26 cellular contexts compared by ENCODE assay signal in genomic region chr5:135669416-135669815, GRCh38.
"Had no signal": no experiment of that assay in that cellular context is flagged by ENCODE, and none has a peak within 500 bp of the region (broad histone marks: within the 10 kb centered on the region; RNA-seq: fewer than 3 reads in every experiment).

No MANE protein-coding gene starts in this region.

- H3K4me1 ChIP-seq: parathyroid adenoma, psoas muscle, sigmoid colon, testis, transverse colon had no signal

- H3K27ac ChIP-seq: parathyroid adenoma, psoas muscle, sigmoid colon, testis, transverse colon had no signal

- H3K27me3 Mint-ChIP-seq: activated B cell treated with CpG ODN at 0.5 μM for 24 hours; stimulated activated naive B cell treated with anti-CD40 and anti-IgM and Interleukin-4, amounts not matched to agents 10 μg/mL and 1 μg/mL and 100 μg/mL, for 72 hours had no signal

- ATAC-seq: activated CD8-positive, alpha-beta T cell treated with anti-CD3 and anti-CD28 coated beads for 36 hours; activated naive CD4-positive, alpha-beta T cell treated with anti-CD3 and anti-CD28 coated beads, Interleukin-2, amount 50 U/mL, for 72 hours; activated T-cell treated with anti-CD3 and anti-CD28 coated beads, Interleukin-2, amount 50 U/mL, for 4 hours; activated T-helper 17 cell treated with anti-CD3 and anti-CD28 coated beads, Interleukin-2, amount 50 U/mL, for 72 hours; esophagus mucosa; naive thymus-derived CD4-positive, alpha-beta T cell; psoas muscle; stimulated activated naive B cell treated with anti-CD40 and anti-IgM and Interleukin-4, amounts not matched to agents 10 μg/mL and 1 μg/mL and 100 μg/mL, for 72 hours had no signal

- H3K27ac Mint-ChIP-seq: activated B cell treated with CpG ODN at 0.5 μM for 24 hours; activated CD8-positive, alpha-beta T cell treated with anti-CD3 and anti-CD28 coated beads for 36 hours; activated naive CD4-positive, alpha-beta T cell treated with anti-CD3 and anti-CD28 coated beads, Interleukin-2, amount 50 U/mL, for 72 hours; activated T-helper 17 cell treated with anti-CD3 and anti-CD28 coated beads, Interleukin-2, amount 50 U/mL, for 72 hours; dendritic cell treated with granulocyte-macrophage colony-stimulating factor and Interleukin-4, amounts not matched to agents 40 ng/mL and 50 ng/mL, for 4 days; endodermal cell; memory B cell; naive thymus-derived CD4-positive, alpha-beta T cell; stimulated activated naive B cell treated with anti-CD40 and anti-IgM and Interleukin-4, amounts not matched to agents 10 μg/mL and 1 μg/mL and 100 μg/mL, for 72 hours; T-helper 1 cell treated with Interleukin-12 subunit alpha and Interleukin-12 subunit beta and Interleukin-4 antibody, amounts not matched to agents 30 μg/mL and 1 μg/mL, for 36 hours had no signal

- H3K9me3 Mint-ChIP-seq: activated CD8-positive, alpha-beta T cell treated with anti-CD3 and anti-CD28 coated beads for 36 hours; activated T-cell treated with anti-CD3 and anti-CD28 coated beads, Interleukin-2, amount 50 U/mL, for 4 hours; central memory CD8-positive, alpha-beta T cell; dendritic cell treated with granulocyte-macrophage colony-stimulating factor and Interleukin-4, amounts not matched to agents 40 ng/mL and 50 ng/mL, for 4 days; endodermal cell; memory B cell; stimulated activated naive B cell treated with anti-CD40 and anti-IgM and Interleukin-4, amounts not matched to agents 10 μg/mL and 1 μg/mL and 100 μg/mL, for 72 hours; T-helper 1 cell treated with Interleukin-12 subunit alpha and Interleukin-12 subunit beta and Interleukin-4 antibody, amounts not matched to agents 30 μg/mL and 1 μg/mL, for 36 hours had no signal

- H3K27me3 ChIP-seq: sigmoid colon, testis, transverse colon had no signal

- DNase-seq: activated B cell treated with CpG ODN at 0.5 μM for 24 hours; activated CD4-positive, alpha-beta T cell treated with anti-CD3 and anti-CD28 coated beads, Interleukin-2, amount 50 U/mL, for 1 hour; activated CD8-positive, alpha-beta T cell treated with anti-CD3 and anti-CD28 coated beads for 36 hours; activated T-cell treated with anti-CD3 and anti-CD28 coated beads, Interleukin-2, amount 50 U/mL, for 4 hours; endodermal cell; foreskin melanocyte; kidney; midbrain; naive thymus-derived CD4-positive, alpha-beta T cell; nucleus accumbens; psoas muscle; sigmoid colon; small intestine; stimulated activated CD4-positive, alpha-beta T cell treated with anti-CD3 and anti-CD28 coated beads, Interleukin-4, amount 100 ng/mL, for 24 hours; stimulated activated naive B cell treated with anti-CD40 and anti-IgM and Interleukin-4, amounts not matched to agents 10 μg/mL and 1 μg/mL and 100 μg/mL, for 72 hours; T1000; testis; transverse colon had no signal

- H3K36me3 ChIP-seq: sigmoid colon, transverse colon had no signal

- H3K4me3 ChIP-seq: psoas muscle, sigmoid colon, testis, transverse colon had no signal

- H3K4me1 Mint-ChIP-seq: activated B cell treated with CpG ODN at 0.5 μM for 24 hours; activated T-helper 17 cell treated with anti-CD3 and anti-CD28 coated beads, Interleukin-2, amount 50 U/mL, for 72 hours; central memory CD8-positive, alpha-beta T cell; endodermal cell; memory B cell; stimulated activated naive B cell treated with anti-CD40 and anti-IgM and Interleukin-4, amounts not matched to agents 10 μg/mL and 1 μg/mL and 100 μg/mL, for 72 hours had no signal

- H3K36me3 Mint-ChIP-seq: activated naive CD4-positive, alpha-beta T cell treated with anti-CD3 and anti-CD28 coated beads, Interleukin-2, amount 50 U/mL, for 72 hours; memory B cell; stimulated activated naive B cell treated with anti-CD40 and anti-IgM and Interleukin-4, amounts not matched to agents 10 μg/mL and 1 μg/mL and 100 μg/mL, for 72 hours had no signal

- H3K4me3 Mint-ChIP-seq: activated B cell treated with CpG ODN at 0.5 μM for 24 hours; activated CD8-positive, alpha-beta T cell treated with anti-CD3 and anti-CD28 coated beads for 36 hours; activated T-cell treated with anti-CD3 and anti-CD28 coated beads, Interleukin-2, amount 50 U/mL, for 4 hours; activated T-helper 17 cell treated with anti-CD3 and anti-CD28 coated beads, Interleukin-2, amount 50 U/mL, for 72 hours; central memory CD8-positive, alpha-beta T cell; dendritic cell treated with granulocyte-macrophage colony-stimulating factor and Interleukin-4, amounts not matched to agents 40 ng/mL and 50 ng/mL, for 4 days; endodermal cell; memory B cell; naive thymus-derived CD4-positive, alpha-beta T cell; stimulated activated naive B cell treated with anti-CD40 and anti-IgM and Interleukin-4, amounts not matched to agents 10 μg/mL and 1 μg/mL and 100 μg/mL, for 72 hours; T-helper 1 cell treated with Interleukin-12 subunit alpha and Interleukin-12 subunit beta and Interleukin-4 antibody, amounts not matched to agents 30 μg/mL and 1 μg/mL, for 36 hours had no signal

- H3K9me3 ChIP-seq: psoas muscle, sigmoid colon, testis, transverse colon had no signal
